Comparison of ENCODE assay signal across 36 cellular contexts in the genomic region with DNA sequence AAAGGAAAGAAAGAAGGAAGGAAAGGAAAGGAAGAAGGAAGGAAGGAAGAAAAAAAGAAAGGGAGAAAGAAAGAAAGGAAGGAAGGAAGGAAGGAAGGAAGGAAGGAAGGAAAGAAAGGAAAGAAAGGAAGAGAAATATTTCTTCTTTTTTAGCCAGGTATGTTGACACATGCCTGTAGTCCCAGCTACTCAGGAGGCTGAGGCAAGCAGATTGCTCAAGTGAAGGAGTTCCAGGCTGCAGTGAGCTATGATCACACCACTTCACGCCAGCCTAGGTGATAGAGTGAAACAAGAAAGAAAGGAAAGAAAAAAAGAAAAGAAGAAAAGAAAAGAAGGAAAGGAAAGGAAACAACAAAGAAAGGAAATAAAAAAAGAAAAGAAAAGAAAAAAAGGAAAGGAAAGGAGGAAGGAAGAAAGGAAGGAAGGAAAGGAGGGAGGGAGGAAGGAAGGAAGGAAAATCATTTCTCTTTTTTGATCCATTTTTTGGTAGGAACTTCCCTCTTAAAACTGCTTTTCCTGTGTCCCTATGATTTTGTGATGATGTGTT.
"Had no signal": no experiment of that assay in that cellular context is flagged by ENCODE, and none has a peak within 500 bp of the region (broad histone marks: within the 10 kb centered on the region; RNA-seq: fewer than 3 reads in every experiment).

No MANE protein-coding gene starts in this region.

- H3K27me3 ChIP-seq: ascending aorta, cardiac muscle cell had no signal

- FAIRE-seq: bronchial epithelial cell, TTC549 had no signal

- H3K36me3 Mint-ChIP-seq: activated CD4-positive, alpha-beta memory T cell treated with anti-CD3 and anti-CD28 coated beads for 36 hours; activated naive CD4-positive, alpha-beta T cell treated with anti-CD3 and anti-CD28 coated beads, Interleukin-2, amount 10 ng/mL, durations not matched to agents 7 days and 5 days; brain had no signal

- H3K4me1 Mint-ChIP-seq: activated B cell treated with CpG ODN at 0.5 μM for 24 hours; brain; central memory CD8-positive, alpha-beta T cell had no signal

- DNase-seq: activated B cell treated with CpG ODN at 0.5 μM for 24 hours; activated CD4-positive, alpha-beta memory T cell treated with anti-CD3 and anti-CD28 coated beads for 36 hours; activated CD4-positive, alpha-beta T cell treated with anti-CD3 and anti-CD28 coated beads for 4 hours; activated CD4-positive, alpha-beta T cell treated with anti-CD3 and anti-CD28 coated beads, Interleukin-2, amount 10 ng/mL, durations not matched to agents 24 days and 14 days; activated CD4-positive, alpha-beta T cell treated with anti-CD3 and anti-CD28 coated beads, Interleukin-2, amount 50 U/mL, for 1 hour; activated CD4-positive, alpha-beta T cell treated with anti-CD3 and anti-CD28 coated beads, Interleukin-2, amount 50 U/mL, for 4 hours; activated CD4-positive, CD25-positive, alpha-beta regulatory T cell treated with anti-CD3 and anti-CD28 coated beads, Interleukin-2, amount 50 U/mL, for 72 hours; activated CD8-positive, alpha-beta memory T cell treated with anti-CD3 and anti-CD28 coated beads, Interleukin-2, amount 50 U/mL, for 4 hours; activated CD8-positive, alpha-beta T cell treated with anti-CD3 and anti-CD28 coated beads for 36 hours; activated effector memory CD4-positive, alpha-beta T cell treated with Interleukin-2 at 50 U/mL for 16 hours; activated gamma-delta T cell; activated naive CD4-positive, alpha-beta T cell treated with anti-CD3 and anti-CD28 coated beads, Interleukin-2, amount 10 ng/mL, durations not matched to agents 7 days and 5 days; activated naive CD4-positive, alpha-beta T cell treated with Interleukin-2 at 50 U/mL for 16 hours; activated naive CD8-positive, alpha-beta T cell treated with anti-CD3 and anti-CD28 coated beads, Interleukin-2, amount 10 ng/mL, durations not matched to agents 7 days and 5 days; activated naive CD8-positive, alpha-beta T cell treated with anti-CD3 and anti-CD28 coated beads, Interleukin-2, amount 50 U/mL, for 24 hours; activated T-cell treated with anti-CD3 and anti-CD28 coated beads for 4 hours; activated T-cell treated with anti-CD3 and anti-CD28 coated beads, Interleukin-2, amount 50 U/mL, for 24 hours; activated T-cell treated with anti-CD3 and anti-CD28 coated beads, Interleukin-2, amount 50 U/mL, for 48 hours; amygdala; anterior cingulate cortex; caudate nucleus; cerebellar nuclear complex; T-helper 1 cell; T-helper 2 cell; T-helper 9 cell had no signal

- H3K27ac ChIP-seq: ascending aorta, cardiac muscle cell, VCaP had no signal

- H3K4me1 ChIP-seq: ascending aorta had no signal

- ATAC-seq: activated CD8-positive, alpha-beta T cell treated with anti-CD3 and anti-CD28 coated beads for 36 hours; activated naive CD8-positive, alpha-beta T cell treated with anti-CD3 and anti-CD28 coated beads, Interleukin-2, amount 50 U/mL, for 24 hours had no signal

- H3K9me3 Mint-ChIP-seq: activated naive CD8-positive, alpha-beta T cell treated with anti-CD3 and anti-CD28 coated beads, Interleukin-2, amount 50 U/mL, for 24 hours; activated T-cell treated with anti-CD3 and anti-CD28 coated beads, Interleukin-2, amount 50 U/mL, for 24 hours; central memory CD8-positive, alpha-beta T cell had no signal

- H3K27ac Mint-ChIP-seq: activated B cell treated with CpG ODN at 0.5 μM for 24 hours; activated CD4-positive, alpha-beta memory T cell treated with anti-CD3 and anti-CD28 coated beads for 36 hours; activated CD4-positive, alpha-beta T cell treated with anti-CD3 and anti-CD28 coated beads, Interleukin-2, amount 10 ng/mL, durations not matched to agents 24 days and 14 days; activated CD8-positive, alpha-beta T cell treated with anti-CD3 and anti-CD28 coated beads for 36 hours; activated naive CD4-positive, alpha-beta T cell treated with anti-CD3 and anti-CD28 coated beads, Interleukin-2, amount 10 ng/mL, durations not matched to agents 7 days and 5 days; activated naive CD8-positive, alpha-beta T cell; activated naive CD8-positive, alpha-beta T cell treated with anti-CD3 and anti-CD28 coated beads, Interleukin-2, amount 10 ng/mL, durations not matched to agents 7 days and 5 days; activated naive CD8-positive, alpha-beta T cell treated with anti-CD3 and anti-CD28 coated beads, Interleukin-2, amount 50 U/mL, for 24 hours; activated T-cell treated with anti-CD3 and anti-CD28 coated beads, Interleukin-2, amount 50 U/mL, for 24 hours; activated T-helper 2 cell treated with anti-CD3 and anti-CD28 coated beads, Interferon-gamma antibody, Interleukin-2, Interleukin-4, amounts not matched to agents 10 μg/mL and 5 μg/mL and 100 μg/mL, durations not matched to agents 14 hours and 24 hours and 36 hours; brain; T-helper 1 cell treated with Interleukin-12 subunit alpha and Interleukin-12 subunit beta and Interleukin-4 antibody, amounts not matched to agents 30 μg/mL and 1 μg/mL, for 36 hours; T-helper 2 cell treated with Interferon-gamma antibody and Interleukin-4, amounts not matched to agents 5 μg/mL and 100 μg/mL, for 36 hours had no signal

- H3K4me3 ChIP-seq: ascending aorta, cardiac muscle cell had no signal

- H3K4me3 Mint-ChIP-seq: activated B cell treated with CpG ODN at 0.5 μM for 24 hours; activated CD4-positive, alpha-beta memory T cell treated with anti-CD3 and anti-CD28 coated beads for 36 hours; activated CD4-positive, alpha-beta T cell treated with anti-CD3 and anti-CD28 coated beads, Interleukin-2, amount 10 ng/mL, durations not matched to agents 24 days and 14 days; activated CD8-positive, alpha-beta T cell treated with anti-CD3 and anti-CD28 coated beads for 36 hours; activated naive CD4-positive, alpha-beta T cell treated with anti-CD3 and anti-CD28 coated beads, Interleukin-2, amount 10 ng/mL, durations not matched to agents 7 days and 5 days; activated naive CD8-positive, alpha-beta T cell; activated naive CD8-positive, alpha-beta T cell treated with anti-CD3 and anti-CD28 coated beads, Interleukin-2, amount 10 ng/mL, durations not matched to agents 7 days and 5 days; activated naive CD8-positive, alpha-beta T cell treated with anti-CD3 and anti-CD28 coated beads, Interleukin-2, amount 50 U/mL, for 24 hours; activated T-cell treated with anti-CD3 and anti-CD28 coated beads, Interleukin-2, amount 50 U/mL, for 24 hours; central memory CD8-positive, alpha-beta T cell; T-helper 1 cell treated with Interleukin-12 subunit alpha and Interleukin-12 subunit beta and Interleukin-4 antibody, amounts not matched to agents 30 μg/mL and 1 μg/mL, for 36 hours; T-helper 2 cell treated with Interferon-gamma antibody and Interleukin-4, amounts not matched to agents 5 μg/mL and 100 μg/mL, for 36 hours had no signal

- H3K36me3 ChIP-seq: ascending aorta, cardiac muscle cell had no signal
